1 cellular context compared by ENCODE assay signal in the genomic region with DNA sequence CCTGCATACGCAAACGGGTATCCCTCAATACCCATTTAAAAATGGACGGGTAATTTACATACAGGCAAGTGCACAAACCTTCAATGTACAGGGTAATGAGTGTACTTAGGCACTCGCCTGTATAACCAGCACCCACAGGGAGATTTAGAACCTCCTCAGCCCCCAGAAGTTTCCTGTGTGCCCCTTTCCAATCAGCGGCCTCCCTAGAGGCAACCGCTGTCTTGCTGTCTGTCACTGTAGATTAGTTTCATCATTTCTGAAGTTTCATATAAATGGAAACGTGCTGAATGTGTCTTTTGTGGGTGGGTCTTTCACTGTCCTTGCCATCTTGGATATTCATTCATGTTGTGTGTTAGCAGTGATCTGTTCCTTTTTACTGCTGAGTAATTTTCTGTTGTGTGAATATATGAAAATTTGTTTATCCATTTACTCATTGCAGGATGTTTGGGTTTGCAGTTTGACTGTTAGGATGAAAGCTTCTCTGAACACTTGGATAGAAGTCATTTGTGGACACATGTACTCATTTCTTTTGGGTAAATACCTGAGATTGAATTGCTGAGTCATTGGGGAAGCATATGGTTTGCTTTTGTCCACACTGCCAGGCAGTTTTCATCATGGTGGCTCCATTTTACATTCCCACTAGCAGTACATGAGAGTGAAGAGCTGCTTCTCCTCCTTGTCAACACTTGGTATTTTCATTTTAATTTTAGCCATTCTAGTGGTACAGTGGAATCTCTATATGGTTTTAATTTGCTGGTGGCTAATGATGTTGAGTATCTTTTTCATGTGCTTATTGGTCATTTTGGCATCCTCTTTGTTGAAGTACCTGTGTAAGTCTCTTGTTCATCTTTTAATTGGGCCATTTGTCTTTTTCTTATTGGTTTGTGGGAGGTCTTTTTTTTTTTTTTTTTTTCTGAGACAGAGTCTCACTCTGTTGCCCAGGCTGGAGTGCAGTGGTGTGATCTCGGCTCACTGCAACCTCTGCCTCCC.
A peak's percentile ranks its signal among the peaks of the same experiment; 100 is the strongest.
TF ChIP-seq lines count a peak whose summit lies in the region.

No MANE protein-coding gene starts in this region.

TF ChIP-seq in K562, 482 proteins besides CTCF, POLR2A, EP300 and RAD21 (continued from another document and continues in another):
- TF ChIP-seq, protein P1, sequence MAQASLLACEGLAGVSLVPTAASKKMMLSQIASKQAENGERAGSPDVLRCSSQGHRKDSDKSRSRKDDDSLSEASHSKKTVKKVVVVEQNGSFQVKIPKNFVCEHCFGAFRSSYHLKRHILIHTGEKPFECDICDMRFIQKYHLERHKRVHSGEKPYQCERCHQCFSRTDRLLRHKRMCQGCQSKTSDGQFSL (CRISPR knock-in tag; IDR thresholded peaks at IDR 0.05), result no peak
- TF ChIP-seq, protein P1 (tag; IDR thresholded peaks at IDR 0.05), result no peak
- no peak for TF ChIP-seq ATF1 (CRISPR knock-in tag; IDR thresholded peaks at IDR 0.05)
- TF ChIP-seq ATF1 (tag; IDR thresholded peaks at IDR 0.05), result no peak
- no peak for TF ChIP-seq ZNF384 (IDR thresholded peaks at IDR 0.05; ENCODE audit: low read depth, low read length)
- no peak for TF ChIP-seq WHSC1 (IDR thresholded peaks at IDR 0.05; ENCODE audit: low read length)
- TF ChIP-seq CBFA2T3 (IDR thresholded peaks at IDR 0.05), result no peak
- TF ChIP-seq, protein P2, sequence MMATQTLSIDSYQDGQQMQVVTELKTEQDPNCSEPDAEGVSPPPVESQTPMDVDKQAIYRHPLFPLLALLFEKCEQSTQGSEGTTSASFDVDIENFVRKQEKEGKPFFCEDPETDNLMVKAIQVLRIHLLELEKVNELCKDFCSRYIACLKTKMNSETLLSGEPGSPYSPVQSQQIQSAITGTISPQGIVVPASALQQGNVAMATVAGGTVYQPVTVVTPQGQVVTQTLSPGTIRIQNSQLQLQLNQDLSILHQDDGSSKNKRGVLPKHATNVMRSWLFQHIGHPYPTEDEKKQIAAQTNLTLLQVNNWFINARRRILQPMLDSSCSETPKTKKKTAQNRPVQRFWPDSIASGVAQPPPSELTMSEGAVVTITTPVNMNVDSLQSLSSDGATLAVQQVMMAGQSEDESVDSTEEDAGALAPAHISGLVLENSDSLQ (IDR thresholded peaks at IDR 0.05), result peak; percentile 61
- no peak for TF ChIP-seq ZNF644 (tag; IDR thresholded peaks at IDR 0.05; ENCODE audit: low read depth)
- TF ChIP-seq KLF16 (IDR thresholded peaks at IDR 0.05), result no peak
- TF ChIP-seq, protein P3, sequence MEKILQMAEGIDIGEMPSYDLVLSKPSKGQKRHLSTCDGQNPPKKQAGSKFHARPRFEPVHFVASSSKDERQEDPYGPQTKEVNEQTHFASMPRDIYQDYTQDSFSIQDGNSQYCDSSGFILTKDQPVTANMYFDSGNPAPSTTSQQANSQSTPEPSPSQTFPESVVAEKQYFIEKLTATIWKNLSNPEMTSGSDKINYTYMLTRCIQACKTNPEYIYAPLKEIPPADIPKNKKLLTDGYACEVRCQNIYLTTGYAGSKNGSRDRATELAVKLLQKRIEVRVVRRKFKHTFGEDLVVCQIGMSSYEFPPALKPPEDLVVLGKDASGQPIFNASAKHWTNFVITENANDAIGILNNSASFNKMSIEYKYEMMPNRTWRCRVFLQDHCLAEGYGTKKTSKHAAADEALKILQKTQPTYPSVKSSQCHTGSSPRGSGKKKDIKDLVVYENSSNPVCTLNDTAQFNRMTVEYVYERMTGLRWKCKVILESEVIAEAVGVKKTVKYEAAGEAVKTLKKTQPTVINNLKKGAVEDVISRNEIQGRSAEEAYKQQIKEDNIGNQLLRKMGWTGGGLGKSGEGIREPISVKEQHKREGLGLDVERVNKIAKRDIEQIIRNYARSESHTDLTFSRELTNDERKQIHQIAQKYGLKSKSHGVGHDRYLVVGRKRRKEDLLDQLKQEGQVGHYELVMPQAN (IDR thresholded peaks at IDR 0.05; ENCODE audit: borderline replicate concordance), result no peak
- TF ChIP-seq NFIX (CRISPR knock-in tag; IDR thresholded peaks at IDR 0.05; ENCODE audit: low read depth), result no peak
- TF ChIP-seq, protein P4, sequence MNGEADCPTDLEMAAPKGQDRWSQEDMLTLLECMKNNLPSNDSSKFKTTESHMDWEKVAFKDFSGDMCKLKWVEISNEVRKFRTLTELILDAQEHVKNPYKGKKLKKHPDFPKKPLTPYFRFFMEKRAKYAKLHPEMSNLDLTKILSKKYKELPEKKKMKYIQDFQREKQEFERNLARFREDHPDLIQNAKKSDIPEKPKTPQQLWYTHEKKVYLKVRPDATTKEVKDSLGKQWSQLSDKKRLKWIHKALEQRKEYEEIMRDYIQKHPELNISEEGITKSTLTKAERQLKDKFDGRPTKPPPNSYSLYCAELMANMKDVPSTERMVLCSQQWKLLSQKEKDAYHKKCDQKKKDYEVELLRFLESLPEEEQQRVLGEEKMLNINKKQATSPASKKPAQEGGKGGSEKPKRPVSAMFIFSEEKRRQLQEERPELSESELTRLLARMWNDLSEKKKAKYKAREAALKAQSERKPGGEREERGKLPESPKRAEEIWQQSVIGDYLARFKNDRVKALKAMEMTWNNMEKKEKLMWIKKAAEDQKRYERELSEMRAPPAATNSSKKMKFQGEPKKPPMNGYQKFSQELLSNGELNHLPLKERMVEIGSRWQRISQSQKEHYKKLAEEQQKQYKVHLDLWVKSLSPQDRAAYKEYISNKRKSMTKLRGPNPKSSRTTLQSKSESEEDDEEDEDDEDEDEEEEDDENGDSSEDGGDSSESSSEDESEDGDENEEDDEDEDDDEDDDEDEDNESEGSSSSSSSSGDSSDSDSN (IDR thresholded peaks at IDR 0.05; ENCODE audit: borderline replicate concordance in 1 of 2, low read depth in 2 of 2, low read length in 2 of 2), result no peak
- TF ChIP-seq ZNF143 (CRISPR knock-in tag; IDR thresholded peaks at IDR 0.05), result no peak
- TF ChIP-seq POU5F1 (IDR thresholded peaks at IDR 0.05; ENCODE audit: borderline replicate concordance, low read depth, low read length, partially characterized antibody), result no peak
- no peak for TF ChIP-seq SOX6 (IDR thresholded peaks at IDR 0.05)
- TF ChIP-seq ZZZ3 (IDR thresholded peaks at IDR 0.05), result no peak
- no peak for TF ChIP-seq NR4A1 (CRISPR knock-in tag; IDR thresholded peaks at IDR 0.05)
- TF ChIP-seq NR4A1 (tag; IDR thresholded peaks at IDR 0.05), result peak; percentile 76
- no peak for TF ChIP-seq HNRNPH1 (optimal IDR thresholded peaks at IDR 0.05; ENCODE audit: low read depth, low read length)
- no peak for TF ChIP-seq CCNT2 (IDR thresholded peaks at IDR 0.05; ENCODE audit: borderline replicate concordance, extremely low read depth, insufficient read length, low read depth, low read length)
- no peak for TF ChIP-seq ZNF324 (CRISPR knock-in tag; IDR thresholded peaks at IDR 0.05)
- TF ChIP-seq SAFB (IDR thresholded peaks at IDR 0.05; ENCODE audit: borderline replicate concordance, low read depth, low read length), result no peak
- no peak for TF ChIP-seq ETV5 (CRISPR knock-in tag; IDR thresholded peaks at IDR 0.05; ENCODE audit: low read depth)
- no peak for TF ChIP-seq CHD1 (IDR thresholded peaks at IDR 0.05; ENCODE audit: low read length)
- no peak for TF ChIP-seq ARHGAP35 (IDR thresholded peaks at IDR 0.05; ENCODE audit: partially characterized antibody)
- TF ChIP-seq ZBTB7A (IDR thresholded peaks at IDR 0.05; ENCODE audit: borderline replicate concordance, control insufficient read depth, low read depth, low read length), result no peak
- no peak for TF ChIP-seq GTF2E2 (tag; IDR thresholded peaks at IDR 0.05)
- no peak for TF ChIP-seq BDP1 (IDR thresholded peaks at IDR 0.05; ENCODE audit: insufficient read depth, insufficient read length)
- no peak for TF ChIP-seq PTRF (tag; IDR thresholded peaks at IDR 0.05)
- TF ChIP-seq CBX2 (IDR thresholded peaks at IDR 0.05; ENCODE audit: insufficient read depth, low read length, poor library complexity, severe bottlenecking), result no peak
- no peak for TF ChIP-seq SAP30 (IDR thresholded peaks at IDR 0.05; ENCODE audit: borderline replicate concordance, insufficient read depth, low read depth, low read length, poor library complexity, severe bottlenecking)
- TF ChIP-seq, protein P5, sequence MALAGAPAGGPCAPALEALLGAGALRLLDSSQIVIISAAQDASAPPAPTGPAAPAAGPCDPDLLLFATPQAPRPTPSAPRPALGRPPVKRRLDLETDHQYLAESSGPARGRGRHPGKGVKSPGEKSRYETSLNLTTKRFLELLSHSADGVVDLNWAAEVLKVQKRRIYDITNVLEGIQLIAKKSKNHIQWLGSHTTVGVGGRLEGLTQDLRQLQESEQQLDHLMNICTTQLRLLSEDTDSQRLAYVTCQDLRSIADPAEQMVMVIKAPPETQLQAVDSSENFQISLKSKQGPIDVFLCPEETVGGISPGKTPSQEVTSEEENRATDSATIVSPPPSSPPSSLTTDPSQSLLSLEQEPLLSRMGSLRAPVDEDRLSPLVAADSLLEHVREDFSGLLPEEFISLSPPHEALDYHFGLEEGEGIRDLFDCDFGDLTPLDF (CRISPR knock-in tag; IDR thresholded peaks at IDR 0.05), result no peak
- TF ChIP-seq RBM15 (IDR thresholded peaks at IDR 0.05; ENCODE audit: insufficient read depth, low read length), result no peak
- TF ChIP-seq SRSF3 (IDR thresholded peaks at IDR 0.05; ENCODE audit: insufficient read depth, low read length), result no peak
- TF ChIP-seq ZNF197 (CRISPR knock-in tag; IDR thresholded peaks at IDR 0.05; ENCODE audit: low read depth), result no peak
- peak; percentile 53 for TF ChIP-seq SMARCA4 (IDR thresholded peaks at IDR 0.05)
- no peak for TF ChIP-seq NR2C1 (IDR thresholded peaks at IDR 0.05)
- TF ChIP-seq NR2C1 (tag; IDR thresholded peaks at IDR 0.05), result no peak; the same call in 1 of the 2 replicates
- no peak for TF ChIP-seq HDAC8 (tag; IDR thresholded peaks at IDR 0.05)
- TF ChIP-seq CHCHD3 (CRISPR knock-in tag; IDR thresholded peaks at IDR 0.05), result no peak
- TF ChIP-seq KAT8 (IDR thresholded peaks at IDR 0.05; ENCODE audit: low read depth), result no peak
- TF ChIP-seq ELF4 (CRISPR knock-in tag; IDR thresholded peaks at IDR 0.05), result no peak
- TF ChIP-seq SIN3A (IDR thresholded peaks at IDR 0.05; ENCODE audit: borderline replicate concordance in 2 of 2, control insufficient read depth in 1 of 2, low read depth in 2 of 2, low read length in 2 of 2), result no peak
- TF ChIP-seq, protein P6, sequence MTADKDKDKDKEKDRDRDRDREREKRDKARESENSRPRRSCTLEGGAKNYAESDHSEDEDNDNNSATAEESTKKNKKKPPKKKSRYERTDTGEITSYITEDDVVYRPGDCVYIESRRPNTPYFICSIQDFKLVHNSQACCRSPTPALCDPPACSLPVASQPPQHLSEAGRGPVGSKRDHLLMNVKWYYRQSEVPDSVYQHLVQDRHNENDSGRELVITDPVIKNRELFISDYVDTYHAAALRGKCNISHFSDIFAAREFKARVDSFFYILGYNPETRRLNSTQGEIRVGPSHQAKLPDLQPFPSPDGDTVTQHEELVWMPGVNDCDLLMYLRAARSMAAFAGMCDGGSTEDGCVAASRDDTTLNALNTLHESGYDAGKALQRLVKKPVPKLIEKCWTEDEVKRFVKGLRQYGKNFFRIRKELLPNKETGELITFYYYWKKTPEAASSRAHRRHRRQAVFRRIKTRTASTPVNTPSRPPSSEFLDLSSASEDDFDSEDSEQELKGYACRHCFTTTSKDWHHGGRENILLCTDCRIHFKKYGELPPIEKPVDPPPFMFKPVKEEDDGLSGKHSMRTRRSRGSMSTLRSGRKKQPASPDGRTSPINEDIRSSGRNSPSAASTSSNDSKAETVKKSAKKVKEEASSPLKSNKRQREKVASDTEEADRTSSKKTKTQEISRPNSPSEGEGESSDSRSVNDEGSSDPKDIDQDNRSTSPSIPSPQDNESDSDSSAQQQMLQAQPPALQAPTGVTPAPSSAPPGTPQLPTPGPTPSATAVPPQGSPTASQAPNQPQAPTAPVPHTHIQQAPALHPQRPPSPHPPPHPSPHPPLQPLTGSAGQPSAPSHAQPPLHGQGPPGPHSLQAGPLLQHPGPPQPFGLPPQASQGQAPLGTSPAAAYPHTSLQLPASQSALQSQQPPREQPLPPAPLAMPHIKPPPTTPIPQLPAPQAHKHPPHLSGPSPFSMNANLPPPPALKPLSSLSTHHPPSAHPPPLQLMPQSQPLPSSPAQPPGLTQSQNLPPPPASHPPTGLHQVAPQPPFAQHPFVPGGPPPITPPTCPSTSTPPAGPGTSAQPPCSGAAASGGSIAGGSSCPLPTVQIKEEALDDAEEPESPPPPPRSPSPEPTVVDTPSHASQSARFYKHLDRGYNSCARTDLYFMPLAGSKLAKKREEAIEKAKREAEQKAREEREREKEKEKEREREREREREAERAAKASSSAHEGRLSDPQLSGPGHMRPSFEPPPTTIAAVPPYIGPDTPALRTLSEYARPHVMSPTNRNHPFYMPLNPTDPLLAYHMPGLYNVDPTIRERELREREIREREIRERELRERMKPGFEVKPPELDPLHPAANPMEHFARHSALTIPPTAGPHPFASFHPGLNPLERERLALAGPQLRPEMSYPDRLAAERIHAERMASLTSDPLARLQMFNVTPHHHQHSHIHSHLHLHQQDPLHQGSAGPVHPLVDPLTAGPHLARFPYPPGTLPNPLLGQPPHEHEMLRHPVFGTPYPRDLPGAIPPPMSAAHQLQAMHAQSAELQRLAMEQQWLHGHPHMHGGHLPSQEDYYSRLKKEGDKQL (CRISPR knock-in tag; IDR thresholded peaks at IDR 0.05; ENCODE audit: borderline replicate concordance), result no peak
- TF ChIP-seq JUNB (CRISPR knock-in tag; conservative IDR thresholded peaks at IDR 0.05), result no peak
- TF ChIP-seq MEF2D (tag; conservative IDR thresholded peaks at IDR 0.05; ENCODE audit: low read depth), result 0 out of 2 replicates have a peak, but pooled peaks have one; percentile 25
- TF ChIP-seq TCFL5 (CRISPR knock-in tag; conservative IDR thresholded peaks at IDR 0.05), result no peak
- no peak for TF ChIP-seq TEAD2 (tag; IDR thresholded peaks at IDR 0.05)
- no peak for TF ChIP-seq CBX1 (IDR thresholded peaks at IDR 0.05; ENCODE audit: low read depth)
- TF ChIP-seq, protein P7, sequence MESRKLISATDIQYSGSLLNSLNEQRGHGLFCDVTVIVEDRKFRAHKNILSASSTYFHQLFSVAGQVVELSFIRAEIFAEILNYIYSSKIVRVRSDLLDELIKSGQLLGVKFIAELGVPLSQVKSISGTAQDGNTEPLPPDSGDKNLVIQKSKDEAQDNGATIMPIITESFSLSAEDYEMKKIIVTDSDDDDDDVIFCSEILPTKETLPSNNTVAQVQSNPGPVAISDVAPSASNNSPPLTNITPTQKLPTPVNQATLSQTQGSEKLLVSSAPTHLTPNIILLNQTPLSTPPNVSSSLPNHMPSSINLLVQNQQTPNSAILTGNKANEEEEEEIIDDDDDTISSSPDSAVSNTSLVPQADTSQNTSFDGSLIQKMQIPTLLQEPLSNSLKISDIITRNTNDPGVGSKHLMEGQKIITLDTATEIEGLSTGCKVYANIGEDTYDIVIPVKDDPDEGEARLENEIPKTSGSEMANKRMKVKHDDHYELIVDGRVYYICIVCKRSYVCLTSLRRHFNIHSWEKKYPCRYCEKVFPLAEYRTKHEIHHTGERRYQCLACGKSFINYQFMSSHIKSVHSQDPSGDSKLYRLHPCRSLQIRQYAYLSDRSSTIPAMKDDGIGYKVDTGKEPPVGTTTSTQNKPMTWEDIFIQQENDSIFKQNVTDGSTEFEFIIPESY (CRISPR knock-in tag; IDR thresholded peaks at IDR 0.05), result no peak
- no peak for TF ChIP-seq TCF7 (IDR thresholded peaks at IDR 0.05; ENCODE audit: borderline replicate concordance)
